Comparison of ENCODE assay signal across 22 cellular contexts in the genomic region with DNA sequence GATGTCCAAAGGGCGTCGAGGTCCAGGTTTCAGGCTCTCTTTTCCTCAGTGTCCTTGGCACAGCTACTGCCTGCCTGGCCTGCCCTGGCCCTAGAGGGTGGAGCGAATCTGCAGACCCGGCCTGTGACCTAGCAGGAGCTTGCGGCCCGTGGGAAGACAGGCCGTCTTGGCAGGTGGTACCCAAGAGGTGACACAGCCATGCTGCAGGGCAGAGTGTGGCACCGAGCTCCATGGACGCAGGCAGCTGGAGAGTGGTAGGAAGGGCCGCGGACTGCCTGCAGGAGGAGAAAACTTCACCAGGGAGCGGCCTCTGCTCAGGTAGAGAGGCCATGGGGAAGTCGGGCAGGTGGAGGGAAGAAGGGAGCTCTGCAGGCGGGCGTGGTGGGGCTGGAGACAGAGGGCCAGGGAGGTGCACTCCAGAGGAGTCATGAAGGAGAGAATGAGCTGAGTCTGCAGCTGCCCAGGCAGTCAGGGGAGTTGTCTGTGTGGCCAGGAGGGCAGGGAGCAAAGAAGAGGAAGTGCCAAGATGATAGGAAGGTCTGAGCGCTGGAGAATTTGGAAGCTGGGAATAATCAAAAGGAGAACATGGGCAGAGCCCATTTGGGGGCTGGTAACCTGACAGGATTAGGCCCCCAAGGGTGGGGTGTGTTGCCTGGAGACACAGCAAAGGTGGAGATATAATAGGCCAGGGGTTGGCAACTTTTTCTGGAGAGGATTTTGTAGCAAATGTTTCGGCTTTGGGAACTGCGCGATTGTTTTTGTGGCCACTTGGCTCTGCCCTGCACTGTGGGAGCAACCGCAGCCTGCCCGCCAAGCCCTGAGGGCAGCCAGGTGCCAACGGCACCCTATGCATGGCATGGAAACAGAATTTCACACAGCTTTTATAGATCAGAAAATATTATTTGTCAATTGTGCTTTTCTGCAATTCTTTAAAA.
"Had no signal": no experiment of that assay in that cellular context is flagged by ENCODE, and none has a peak within 500 bp of the region (broad histone marks: within the 10 kb centered on the region; RNA-seq: fewer than 3 reads in every experiment).

No MANE protein-coding gene starts in this region.

- H3K27ac ChIP-seq: suprapubic skin, vagina had no signal

- H3K4me1 Mint-ChIP-seq: activated CD4-positive, alpha-beta T cell treated with anti-CD3 and anti-CD28 coated beads, Interleukin-2, amount 10 ng/mL, durations not matched to agents 24 days and 14 days; natural killer cell had no signal

- H3K27ac Mint-ChIP-seq: activated CD4-positive, alpha-beta T cell treated with anti-CD3 and anti-CD28 coated beads, Interleukin-2, amount 10 ng/mL, durations not matched to agents 24 days and 14 days; activated CD8-positive, alpha-beta T cell treated with anti-CD3 and anti-CD28 coated beads for 36 hours; activated T-cell treated with anti-CD3 and anti-CD28 coated beads, Interleukin-2, amount 50 U/mL, for 72 hours; dendritic cell treated with granulocyte-macrophage colony-stimulating factor and Interleukin-4, amounts not matched to agents 40 ng/mL and 50 ng/mL, for 4 days; natural killer cell; progenitor cell of endocrine pancreas; stimulated activated naive CD8-positive, alpha-beta T cell treated with anti-CD3 and anti-CD28 coated beads, Interleukin-15, Interleukin-2, amounts not matched to agents 100 ng/mL and 50 ng/mL, for 24 hours had no signal

- H3K4me3 ChIP-seq: suprapubic skin, vagina had no signal

- H3K4me3 Mint-ChIP-seq: activated CD4-positive, alpha-beta T cell treated with anti-CD3 and anti-CD28 coated beads, Interleukin-2, amount 10 ng/mL, durations not matched to agents 24 days and 14 days; activated CD8-positive, alpha-beta T cell treated with anti-CD3 and anti-CD28 coated beads for 36 hours; activated T-cell treated with anti-CD3 and anti-CD28 coated beads, Interleukin-2, amount 50 U/mL, for 72 hours; dendritic cell treated with granulocyte-macrophage colony-stimulating factor and Interleukin-4, amounts not matched to agents 40 ng/mL and 50 ng/mL, for 4 days; natural killer cell; stimulated activated naive CD8-positive, alpha-beta T cell treated with anti-CD3 and anti-CD28 coated beads, Interleukin-15, Interleukin-2, amounts not matched to agents 100 ng/mL and 50 ng/mL, for 24 hours had no signal

- DNase-seq: activated CD4-positive, alpha-beta T cell treated with anti-CD3 and anti-CD28 coated beads, Interleukin-2, amount 10 ng/mL, durations not matched to agents 24 days and 14 days; activated CD8-positive, alpha-beta memory T cell treated with anti-CD3 and anti-CD28 coated beads, Interleukin-2, amount 50 U/mL, for 48 hours; activated CD8-positive, alpha-beta T cell treated with anti-CD3 and anti-CD28 coated beads for 36 hours; activated effector memory CD4-positive, alpha-beta T cell treated with anti-CD3 and anti-CD28 coated beads, Interleukin-2, amount 50 U/mL, for 16 hours; activated naive CD4-positive, alpha-beta T cell treated with anti-CD3 and anti-CD28 coated beads, Interleukin-2, amount 50 U/mL, for 16 hours; activated T-cell treated with anti-CD3 and anti-CD28 coated beads, Interleukin-2, amount 50 U/mL, for 72 hours; cerebellar nuclear complex; effector memory CD4-positive, alpha-beta T cell; mesendoderm; natural killer cell; nucleus accumbens; stimulated activated CD4-positive, alpha-beta T cell treated with anti-CD3 and anti-CD28 coated beads, Interleukin-12 subunit alpha, Interleukin-12 subunit beta, amount 100 ng/mL, for 4 hours; stimulated activated CD4-positive, alpha-beta T cell treated with anti-CD3 and anti-CD28 coated beads, Interleukin-1b, Interleukin-23, amount 100 ng/mL, for 48 hours; stimulated activated CD8-positive, alpha-beta memory T cell treated with anti-CD3 and anti-CD28 coated beads, Interleukin-4, amount 100 ng/mL, for 48 hours; T1000; trophoblast cell had no signal

- H3K27me3 ChIP-seq: suprapubic skin, vagina had no signal

- FAIRE-seq: astrocyte had no signal

- H3K4me1 ChIP-seq: suprapubic skin, vagina had no signal

- H3K36me3 Mint-ChIP-seq: natural killer cell had no signal

- H3K27me3 Mint-ChIP-seq: activated CD4-positive, alpha-beta T cell treated with anti-CD3 and anti-CD28 coated beads, Interleukin-2, amount 10 ng/mL, durations not matched to agents 24 days and 14 days; stimulated activated naive CD8-positive, alpha-beta T cell treated with anti-CD3 and anti-CD28 coated beads, Interleukin-15, Interleukin-2, amounts not matched to agents 100 ng/mL and 50 ng/mL, for 24 hours had no signal

- H3K9me3 ChIP-seq: suprapubic skin, vagina had no signal

- ATAC-seq: activated CD8-positive, alpha-beta T cell treated with anti-CD3 and anti-CD28 coated beads for 36 hours; activated T-cell treated with anti-CD3 and anti-CD28 coated beads, Interleukin-2, amount 50 U/mL, for 72 hours; natural killer cell had no signal

- H3K9me3 Mint-ChIP-seq: activated CD4-positive, alpha-beta T cell treated with anti-CD3 and anti-CD28 coated beads, Interleukin-2, amount 10 ng/mL, durations not matched to agents 24 days and 14 days; activated CD8-positive, alpha-beta T cell treated with anti-CD3 and anti-CD28 coated beads for 36 hours; activated T-cell treated with anti-CD3 and anti-CD28 coated beads, Interleukin-2, amount 50 U/mL, for 72 hours; dendritic cell treated with granulocyte-macrophage colony-stimulating factor and Interleukin-4, amounts not matched to agents 40 ng/mL and 50 ng/mL, for 4 days; natural killer cell; stimulated activated naive CD8-positive, alpha-beta T cell treated with anti-CD3 and anti-CD28 coated beads, Interleukin-15, Interleukin-2, amounts not matched to agents 100 ng/mL and 50 ng/mL, for 24 hours had no signal

- H3K36me3 ChIP-seq: suprapubic skin, vagina had no signal
